ENCODE assay signal across 1 cellular context in genomic region chr19:30083125-30083681, GRCh38.
TF ChIP-seq lines count a peak whose summit lies in the region.

No MANE protein-coding gene starts in this region.

TF ChIP-seq in HEK293, 187 proteins besides CTCF, POLR2A, EP300 and RAD21 (continued from another document):
- TF ChIP-seq PRDM2 (tag by site-specific recombination; IDR thresholded peaks at IDR 0.05; ENCODE audit: borderline replicate concordance): no peak
- TF ChIP-seq HIC1 (tag by site-specific recombination; IDR thresholded peaks at IDR 0.05): 0 out of 2 replicates have a peak, but pooled peaks have one; percentile 11
- TF ChIP-seq EGR2 (tag by site-specific recombination; IDR thresholded peaks at IDR 0.05; ENCODE audit: low read depth): 0 out of 2 replicates have a peak, but pooled peaks have one; percentile 9
- TF ChIP-seq ZNF548 (tag by site-specific recombination; IDR thresholded peaks at IDR 0.05): no peak
- TF ChIP-seq GLIS2 (tag by site-specific recombination; IDR thresholded peaks at IDR 0.05): peak; percentile 63
- TF ChIP-seq ZFHX2 (tag by site-specific recombination; conservative IDR thresholded peaks at IDR 0.05): peak; percentile 73
- no peak for TF ChIP-seq ZNF585B (tag by site-specific recombination; IDR thresholded peaks at IDR 0.05)
- no peak for TF ChIP-seq ZNF133 (tag by site-specific recombination; IDR thresholded peaks at IDR 0.05)
- 0 out of 2 replicates have a peak, but pooled peaks have one; percentile 38 for TF ChIP-seq WT1 (tag by site-specific recombination; IDR thresholded peaks at IDR 0.05)
